10 cellular contexts compared by ENCODE assay signal in genomic region chr6:11854418-11855165, GRCh38.
DNase-seq lines count a peak whose midpoint lies in the region; ATAC-seq, FAIRE-seq and TF ChIP-seq lines count a peak whose summit lies in the region.
"Had no signal": no experiment of that assay in that cellular context is flagged by ENCODE, and none has a peak within 500 bp of the region (broad histone marks: within the 10 kb centered on the region; RNA-seq: fewer than 3 reads in every experiment).

No MANE protein-coding gene starts in this region.

- DNase-seq in A172 (ENCODE audit: low spot score) = peak; percentile 65
- DNase-seq in GM18507 (ENCODE audit: extremely low spot score, insufficient read length, low read depth) = no peak
- DNase-seq in PC-3 = peak; percentile 66
- peak; percentile 70 to 84 for DNase-seq in foreskin fibroblast
- no peak for DNase-seq in neuronal stem cell (ENCODE audit: low spot score)
- no peak for DNase-seq in tibial artery
- DNase-seq: NCI-H1092 had no signal

- H3K9ac ChIP-seq in PC-3 (ENCODE audit: low read length) (no peak overlapping the region), neuronal stem cell (ENCODE audit: low read depth, low read length, poor library complexity) (no peak overlapping the region)

- H3F3A ChIP-seq in PC-3 (ENCODE audit: low read length, unreplicated experiment) = no peaks in the 10 kb centered on the region

- no peak overlapping the region for H3K4ac ChIP-seq in neuronal stem cell (ENCODE audit: low read length)

- no peak overlapping the region for H2BK120ac ChIP-seq in neuronal stem cell (ENCODE audit: low read depth, low read length)

- TF ChIP-seq POLR2A in gastroesophageal sphincter (IDR thresholded peaks at IDR 0.05) = no peak

- peaks cover 9% of the 10 kb centered on the region; the same call in 1 of the 2 replicates for H3K4me1 ChIP-seq in PC-3 (ENCODE audit: insufficient read depth, low read length)
- peaks cover 0 to 25% (median 4%) of the 10 kb centered on the region in 3 donors for H3K4me1 ChIP-seq in gastroesophageal sphincter
- peaks cover 0 to 3% of the 10 kb centered on the region in 2 donors for H3K4me1 ChIP-seq in neuronal stem cell (ENCODE audit: control insufficient read depth in 2 of 2, insufficient read depth in 1 of 2, low read depth in 1 of 2, low read length in 2 of 2)
- H3K4me1 ChIP-seq in tibial artery = peaks cover 0 to 23% (median 17%) of the 10 kb centered on the region in 4 donors

- ATAC-seq in PC-3 (peak; percentile 91), gastroesophageal sphincter (no peak), HG03571 (IDR thresholded peaks at IDR 0.05; ENCODE audit: unreplicated experiment) (no peak)

- 53 to 57% methylated on average over 6 to 7 of the region's 7 CpGs for WGBS in gastroesophageal sphincter (ENCODE audit: low coverage in 1 of 2), 2 donors
- WGBS in neuronal stem cell (ENCODE audit: extremely low coverage in 2 of 2, insufficient read length in 2 of 2, insufficient replicate concordance in 1 of 2), 2 donors = no CpG with 5 or more reads among the region's 7 CpGs

- H3K27me3 ChIP-seq in PC-3 (ENCODE audit: low read length) (no peaks in the 10 kb centered on the region), gastroesophageal sphincter (no peaks in the 10 kb centered on the region), neuronal stem cell (ENCODE audit: control insufficient read depth in 3 of 3, insufficient read depth in 3 of 3, low read depth in 1 of 3, low read length in 3 of 3) (no peaks in the 10 kb centered on the region), tibial artery (no peaks in the 10 kb centered on the region)
- H3K27me3 ChIP-seq: cardiac muscle cell had no signal

- peak overlapping the region; percentile 35; the same call in 1 of the 2 replicates for H3K4me2 ChIP-seq in PC-3 (ENCODE audit: low read length)
- no peak overlapping the region for H3K4me2 ChIP-seq in neuronal stem cell (ENCODE audit: insufficient read depth, low read length, poor library complexity, severe bottlenecking)

- POLR2A ChIA-PET in PC-3 (lab: Charles Lee; ENCODE audit: unreplicated experiment) = interaction anchor here (0.6 kb wide), 1 partner anchor 200 kb away, joined by 3 read pairs; no protein-coding TSS in a partner anchor

- no peak overlapping the region for H4K91ac ChIP-seq in neuronal stem cell (ENCODE audit: low read depth, low read length, poor library complexity)

- no peak overlapping the region for H2BK15ac ChIP-seq in neuronal stem cell (ENCODE audit: low read length)

- H2AFZ ChIP-seq in PC-3 (ENCODE audit: low read length) = no peak overlapping the region
- no peak overlapping the region for H2AFZ ChIP-seq in neuronal stem cell (ENCODE audit: low read length)

- no peak overlapping the region for H2BK5ac ChIP-seq in neuronal stem cell (ENCODE audit: low read length)

- H3K4me3 ChIP-seq in PC-3 (ENCODE audit: low read length) = no peak overlapping the region
- H3K4me3 ChIP-seq in foreskin fibroblast (ENCODE audit: low read depth in 1 of 2, low read length in 2 of 2) = no peak overlapping the region
- no peak overlapping the region for H3K4me3 ChIP-seq in gastroesophageal sphincter
- no peak overlapping the region for H3K4me3 ChIP-seq in neuronal stem cell (ENCODE audit: low read length in 2 of 2)
- no peak overlapping the region for H3K4me3 ChIP-seq in tibial artery
- H3K4me3 ChIP-seq: cardiac muscle cell had no signal

- no peak overlapping the region for H3K14ac ChIP-seq in neuronal stem cell (ENCODE audit: low read length)

- H2BK12ac ChIP-seq in neuronal stem cell (ENCODE audit: low read length) = no peak overlapping the region

- H2AK5ac ChIP-seq in neuronal stem cell (ENCODE audit: low read depth, low read length) = no peak overlapping the region

- intact Hi-C loops in PC-3 (cut with micrococcal nuclease) (loop anchor here (5.0 to 10.0 kb wide), 2 partner anchors 82 to 150 kb away; no protein-coding TSS in a partner anchor), tibial artery (cut with DNase I; ENCODE audit: low total_unique reads) (no loop called here)

- no peaks in the 10 kb centered on the region for H3K36me3 ChIP-seq in PC-3 (ENCODE audit: low read depth, low read length)
- no peaks in the 10 kb centered on the region for H3K36me3 ChIP-seq in gastroesophageal sphincter
- no peaks in the 10 kb centered on the region for H3K36me3 ChIP-seq in neuronal stem cell (replicated peaks in 1 of 2; ENCODE audit: control insufficient read depth in 2 of 2, insufficient read depth in 2 of 2, low read length in 2 of 2)
- no peaks in the 10 kb centered on the region for H3K36me3 ChIP-seq in tibial artery
- H3K36me3 ChIP-seq: cardiac muscle cell had no signal

- CTCF ChIA-PET in PC-3 (lab: Charles Lee) = no interaction called here

- TF ChIP-seq EP300 in gastroesophageal sphincter (IDR thresholded peaks at IDR 0.05) = no peak

- H3K23ac ChIP-seq in neuronal stem cell (ENCODE audit: low read depth, low read length, poor library complexity) = no peak overlapping the region

- no peak overlapping the region for H4K8ac ChIP-seq in neuronal stem cell (ENCODE audit: low read depth, low read length)

- H4K20me1 ChIP-seq in PC-3 (ENCODE audit: low read length) = no peaks in the 10 kb centered on the region

- H3K9me3 ChIP-seq in PC-3 (ENCODE audit: low read length) (no peaks in the 10 kb centered on the region), gastroesophageal sphincter (no peaks in the 10 kb centered on the region), neuronal stem cell (replicated peaks in 1 of 2; ENCODE audit: control insufficient read depth in 2 of 2, insufficient read depth in 1 of 2, low read depth in 1 of 2, low read length in 2 of 2) (no peaks in the 10 kb centered on the region), tibial artery (no peaks in the 10 kb centered on the region)

- no TSS peak for BruUV-seq in PC-3 (replicated peaks; lab: Mats Ljungman, UMichigan)

- 0 out of 2 replicates have a peak overlapping the region, but pooled peaks have one; percentile 7 for H3K27ac ChIP-seq in PC-3 (ENCODE audit: low read length)
- H3K27ac ChIP-seq in gastroesophageal sphincter = no peak overlapping the region
- H3K27ac ChIP-seq in neuronal stem cell (replicated peaks; ENCODE audit: low read length) = no peak overlapping the region
- H3K27ac ChIP-seq in tibial artery = no peak overlapping the region
- H3K27ac ChIP-seq: cardiac muscle cell had no signal

- H3K79me2 ChIP-seq in PC-3 (ENCODE audit: low read length) = no peaks in the 10 kb centered on the region

- H3K79me1 ChIP-seq in neuronal stem cell (ENCODE audit: low read depth, low read length) = no peaks in the 10 kb centered on the region

- FAIRE-seq in GM18507 (lab: Jason Lieb, UNC) = peak; percentile 52

- H3K18ac ChIP-seq in neuronal stem cell (ENCODE audit: low read length) = no peak overlapping the region

- no peaks in the 10 kb centered on the region for H3K9me2 ChIP-seq in PC-3 (replicated peaks; ENCODE audit: low read length)

- TF ChIP-seq CTCF in PC-3 (conservative IDR thresholded peaks at IDR 0.05; ENCODE audit: low read depth, low read length) (no peak), foreskin fibroblast (IDR thresholded peaks at IDR 0.05; ENCODE audit: low read depth, low read length) (no peak), gastroesophageal sphincter (IDR thresholded peaks at IDR 0.05) (no peak), tibial artery (IDR thresholded peaks at IDR 0.05) (no peak)

Comparison
In these comparisons a context has a peak if more than half of its experiments do, and no peak if none do; other contexts are left out.
1. DNase-seq: peak in A172 (single experiment), PC-3 (single experiment) and foreskin fibroblast (2 of 2); none in GM18507 (single experiment), neuronal stem cell (single experiment) and tibial artery (0 of 2).